2 cellular contexts compared by ENCODE assay signal in genomic region chr6:135419162-135419561, GRCh38.
TF ChIP-seq lines count a peak whose summit lies in the region.

No MANE protein-coding gene starts in this region.

TF ChIP-seq in IMR-90, 13 proteins besides CTCF, POLR2A, EP300 and RAD21:
- TF ChIP-seq FOS (IDR thresholded peaks at IDR 0.05; ENCODE audit: low read depth, low read length) (0 out of 2 replicates have a peak, but pooled peaks have one; percentile 14), CEBPB (IDR thresholded peaks at IDR 0.05; ENCODE audit: low read depth, low read length) (0 out of 2 replicates have a peak, but pooled peaks have one; percentile 19), USF2 (IDR thresholded peaks at IDR 0.05; ENCODE audit: low read depth, low read length) (no peak)

TF ChIP-seq in K562, 482 proteins besides CTCF, POLR2A, EP300 and RAD21:
- TF ChIP-seq ZKSCAN1 (IDR thresholded peaks at IDR 0.05; ENCODE audit: low read depth, low read length) (no peak), TAL1 (IDR thresholded peaks at IDR 0.05) (peak; percentile 12; the same call in 1 of the 2 replicates), CBFA2T3 (IDR thresholded peaks at IDR 0.05) (peak; percentile 74), ZFP91 (CRISPR knock-in tag; IDR thresholded peaks at IDR 0.05) (no peak), JUND (IDR thresholded peaks at IDR 0.05; ENCODE audit: borderline replicate concordance, low read depth, low read length) (0 out of 2 replicates have a peak, but pooled peaks have one; percentile 7), JUND (tag; IDR thresholded peaks at IDR 0.05; ENCODE audit: borderline replicate concordance, low read depth, low read length) (no peak), SREBF2 (CRISPR knock-in tag; IDR thresholded peaks at IDR 0.05) (no peak), AFF4 (CRISPR knock-in tag; IDR thresholded peaks at IDR 0.05) (no peak), CREB1 (IDR thresholded peaks at IDR 0.05) (0 out of 2 replicates have a peak, but pooled peaks have one; percentile 18), CREB1 (CRISPR knock-in tag; IDR thresholded peaks at IDR 0.05) (no peak), EHMT2 (IDR thresholded peaks at IDR 0.05) (no peak), NCOR1 (IDR thresholded peaks at IDR 0.05) (peak; percentile 36; the same call in 1 of the 2 replicates), TEAD4 (IDR thresholded peaks at IDR 0.05; ENCODE audit: low read length) (peak; percentile 51), TEAD4 (CRISPR knock-in tag; IDR thresholded peaks at IDR 0.05; ENCODE audit: borderline replicate concordance) (no peak), HLTF (IDR thresholded peaks at IDR 0.05) (no peak), ARID3A (IDR thresholded peaks at IDR 0.05; ENCODE audit: borderline replicate concordance, low read depth, low read length) (peak; percentile 64; the same call in 1 of the 2 replicates), FOSL1 (tag; conservative IDR thresholded peaks at IDR 0.05) (peak; percentile 60), RNF219 (CRISPR knock-in tag; IDR thresholded peaks at IDR 0.05) (no peak), ZNF592 (IDR thresholded peaks at IDR 0.05) (0 out of 2 replicates have a peak, but pooled peaks have one; percentile 33), TCF15 (CRISPR knock-in tag; IDR thresholded peaks at IDR 0.05) (no peak), TCF3 (CRISPR knock-in tag; IDR thresholded peaks at IDR 0.05) (peak; percentile 26; the same call in 1 of the 2 replicates)
